In the genomic region with DNA sequence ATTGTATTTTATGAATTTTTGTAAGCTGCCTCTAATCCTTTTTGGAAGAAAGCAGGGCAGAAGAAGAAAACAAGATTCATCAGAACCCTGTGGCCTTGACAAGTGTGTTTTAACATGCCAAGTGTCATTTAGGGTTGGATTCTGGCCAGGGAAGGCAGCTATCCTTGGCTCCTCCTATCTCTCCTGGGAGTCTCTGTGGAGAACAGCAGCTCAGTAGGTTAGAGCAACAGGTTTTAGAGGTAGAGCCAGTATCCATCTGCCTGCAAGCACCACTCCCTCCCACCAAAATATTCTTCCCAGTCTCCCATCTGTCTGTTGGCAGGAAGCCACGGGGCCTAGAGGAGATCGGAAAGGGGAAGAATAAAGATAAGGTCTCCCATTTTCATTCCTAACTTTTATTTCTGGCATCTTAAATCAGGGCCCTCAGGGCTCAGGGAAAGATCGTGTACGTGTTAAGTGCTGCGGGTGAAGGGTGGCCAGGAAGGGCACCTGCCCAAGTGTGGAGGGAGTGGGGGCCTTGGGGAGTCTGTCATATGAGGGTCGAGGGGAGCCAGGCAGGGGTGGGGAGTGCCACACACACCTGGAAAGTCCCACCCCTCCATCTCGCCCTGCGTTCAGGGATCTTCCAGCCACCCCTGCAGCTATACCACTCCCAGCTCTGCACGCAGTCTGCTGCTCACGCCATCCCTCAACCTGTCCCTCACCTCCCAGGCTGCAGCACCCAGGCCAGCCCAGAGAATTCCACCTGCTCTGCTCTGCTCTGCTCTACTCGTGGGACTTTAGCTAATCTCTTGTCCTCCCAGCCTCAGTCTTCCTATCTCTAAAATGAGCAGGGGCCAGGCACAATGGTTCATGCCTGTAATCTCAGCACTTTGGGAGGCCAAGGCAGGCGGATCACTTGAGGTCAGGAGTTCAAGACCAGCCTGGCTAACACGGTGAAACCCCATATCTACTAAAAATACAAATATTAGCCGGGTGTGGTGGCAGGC, we compare ENCODE assay signal across 9 cellular contexts. TPM values are rescaled to one million over a fixed set of nuclear protein-coding genes. Genes with fewer than 3 reads are reported as not detected.
DNase-seq lines count a peak whose midpoint lies in the region; ATAC-seq, FAIRE-seq and TF ChIP-seq lines count a peak whose summit lies in the region.
"Had no signal": no experiment of that assay in that cellular context is flagged by ENCODE, and none has a peak within 500 bp of the region (broad histone marks: within the 10 kb centered on the region; RNA-seq: fewer than 3 reads in every experiment).

No MANE protein-coding gene starts in this region.

- DNase-seq in Right ventricle myocardium inferior (ENCODE audit: missing footprints) = no peak
- no peak for DNase-seq in cardiac septum (ENCODE audit: low spot score)
- peak; percentile 29 for DNase-seq in bronchial epithelial cell (ENCODE audit: low read depth)
- DNase-seq in memory B cell (ENCODE audit: low spot score in 2 of 2) = no peak
- DNase-seq in aorta = no peak
- no peak for DNase-seq in HT-29 (ENCODE audit: low spot score)
- no peak for DNase-seq in HK-2 (ENCODE audit: unreplicated experiment)
- DNase-seq: activated CD8-positive, alpha-beta T cell treated with anti-CD3 and anti-CD28 coated beads for 36 hours had no signal

- H3K27me3 ChIP-seq in bronchial epithelial cell (ENCODE audit: control insufficient read depth, insufficient read depth, low read length) (no peaks in the 10 kb centered on the region), aorta (ENCODE audit: control insufficient read depth in 1 of 2, insufficient read depth in 2 of 2, low read length in 1 of 2) (no peaks in the 10 kb centered on the region)

- peaks cover 0 to 3% of the 10 kb centered on the region in 2 donors for H3K4me1 ChIP-seq in aorta (ENCODE audit: control insufficient read depth in 1 of 2, insufficient read depth in 2 of 2, low read length in 2 of 2)

- peak; percentile 58 for ATAC-seq in Right ventricle myocardium inferior
- no peak for ATAC-seq in memory B cell (ENCODE audit: low read depth)
- peak; percentile 24 for ATAC-seq in aorta (ENCODE audit: low FRiP score)
- no peak for ATAC-seq in HG03442 (IDR thresholded peaks at IDR 0.05; ENCODE audit: unreplicated experiment)
- ATAC-seq: activated CD8-positive, alpha-beta T cell treated with anti-CD3 and anti-CD28 coated beads for 36 hours had no signal

- peaks cover 3% of the 10 kb centered on the region for H3K4me1 Mint-ChIP-seq in memory B cell

- 41 to 49% methylated on average over 14 of the region's 14 CpGs for WGBS in aorta, 2 donors

- no peaks in the 10 kb centered on the region for H3K9me3 ChIP-seq in aorta (ENCODE audit: control insufficient read depth, low read length)

- no peak overlapping the region for H3K4me3 Mint-ChIP-seq in memory B cell
- H3K4me3 Mint-ChIP-seq: activated CD8-positive, alpha-beta T cell treated with anti-CD3 and anti-CD28 coated beads for 36 hours had no signal

- no peak for TF ChIP-seq CTCF in bronchial epithelial cell (IDR thresholded peaks at IDR 0.05; ENCODE audit: insufficient read depth, low read length, severe bottlenecking)

- H3K9me3 Mint-ChIP-seq in memory B cell = no peaks in the 10 kb centered on the region
- H3K9me3 Mint-ChIP-seq: activated CD8-positive, alpha-beta T cell treated with anti-CD3 and anti-CD28 coated beads for 36 hours had no signal

- no peak for FAIRE-seq in bronchial epithelial cell (lab: Jason Lieb, UNC)

- H3K36me3 ChIP-seq in bronchial epithelial cell (ENCODE audit: control insufficient read depth, insufficient read depth, low read length) (peaks cover 4% of the 10 kb centered on the region), aorta (ENCODE audit: control insufficient read depth in 1 of 2, insufficient read depth in 2 of 2, low read length in 1 of 2) (no peaks in the 10 kb centered on the region)

- peak overlapping the region; percentile 78 for H3K27ac Mint-ChIP-seq in memory B cell
- H3K27ac Mint-ChIP-seq: activated CD8-positive, alpha-beta T cell treated with anti-CD3 and anti-CD28 coated beads for 36 hours had no signal

- H3K36me3 Mint-ChIP-seq in memory B cell = no peaks in the 10 kb centered on the region

- no peak overlapping the region for H3K4me3 ChIP-seq in bronchial epithelial cell (ENCODE audit: low read depth, low read length)
- H3K4me3 ChIP-seq in aorta (ENCODE audit: low read length in 2 of 2) = no peak overlapping the region

- H3K27ac ChIP-seq in aorta (ENCODE audit: low read depth in 1 of 2, low read length in 2 of 2) = no peak overlapping the region

- H3K27me3 Mint-ChIP-seq in memory B cell = peaks cover 6% of the 10 kb centered on the region
- H3K27me3 Mint-ChIP-seq: activated CD8-positive, alpha-beta T cell treated with anti-CD3 and anti-CD28 coated beads for 36 hours had no signal

- intact Hi-C loops in Right ventricle myocardium inferior (cut with DNase I) = loop anchor here (5.0 kb wide), 1 partner anchor 34 kb away; a partner anchor contains a TSS
- intact Hi-C loops in cardiac septum (cut with DNase I) = loop anchor here (5.0 kb wide), 1 partner anchor 34 kb away; a partner anchor contains a TSS
- intact Hi-C loops in aorta (cut with DNase I) = loop anchor here in 1 of 2 donors (5.0 kb wide), 1 partner anchor 69 kb away; no protein-coding TSS in a partner anchor

RNA-seq across cellular contexts. Expression of a gene that starts 17.1 kb away (rescaled TPM):
- total RNA-seq in Right ventricle myocardium inferior (not detected), cardiac septum (not detected), bronchial epithelial cell (not detected in 2 replicates), aorta (under 1 TPM in 1 of 2 donors, not detected in 1; 0.81 TPM)
- polyA plus RNA-seq in aorta = not detected
- 0.13 TPM in 1 of 2 replicates, not detected in the other for total RNA-seq in HT-29 (2014; rRNA removed; shearing (Covaris generic))
- total RNA-seq: activated CD8-positive, alpha-beta T cell treated with anti-CD3 and anti-CD28 coated beads for 36 hours had no signal

RNA-seq across cellular contexts. Expression of a gene that starts 33.0 kb away (rescaled TPM):
- total RNA-seq in Right ventricle myocardium inferior (58.8 TPM), cardiac septum (41.3 TPM), bronchial epithelial cell (16.8 and 29.3 TPM in 2 replicates), aorta (10 to 100 TPM; 62.8 to 73.7 TPM)
- 10 to 100 TPM; 23.6 to 23.8 TPM for polyA plus RNA-seq in aorta
- total RNA-seq in HT-29 (2014; rRNA removed; shearing (Covaris generic)) = 98.2 and 109 TPM in 2 replicates

Comparison
In these comparisons a context has a peak if more than half of its experiments do, and no peak if none do; other contexts are left out.
1. ATAC-seq: peak in Right ventricle myocardium inferior (single experiment) and aorta (single experiment); none in memory B cell (single experiment) and HG03442 (single experiment).